9 cellular contexts compared by ENCODE assay signal in genomic region chr1:165629848-165630628, GRCh38. TPM values are rescaled to one million over a fixed set of nuclear protein-coding genes. Genes with fewer than 3 reads are reported as not detected.
DNase-seq lines count a peak whose midpoint lies in the region; ATAC-seq and TF ChIP-seq lines count a peak whose summit lies in the region.
"Had no signal": no experiment of that assay in that cellular context is flagged by ENCODE, and none has a peak within 500 bp of the region (broad histone marks: within the 10 kb centered on the region; RNA-seq: fewer than 3 reads in every experiment).

No MANE protein-coding gene starts in this region.

- TF ChIP-seq CTCF in cardiac fibroblast (IDR thresholded peaks at IDR 0.05; ENCODE audit: low read depth, low read length) (no peak), natural killer cell (IDR thresholded peaks at IDR 0.05) (no peak), GM13976 (IDR thresholded peaks at IDR 0.05; ENCODE audit: borderline replicate concordance, control extremely low read depth, extremely low read depth, insufficient read depth, missing control alignments) (no peak)

- ATAC-seq in natural killer cell (no peak), GM18861 (IDR thresholded peaks at IDR 0.05; ENCODE audit: unreplicated experiment) (no peak)

- in situ Hi-C loops in GM13976 (cut with MboI; ENCODE audit: low sequenced_read_pairs, unreplicated experiment) = no loop called here

- no peak overlapping the region for H3K27ac Mint-ChIP-seq in natural killer cell
- H3K27ac Mint-ChIP-seq: dendritic cell treated with granulocyte-macrophage colony-stimulating factor and Interleukin-4, amounts not matched to agents 40 ng/mL and 50 ng/mL, for 4 days had no signal

- peak; percentile 0 for DNase-seq in stimulated activated CD8-positive, alpha-beta memory T cell treated with anti-CD3 and anti-CD28 coated beads, Interleukin-15, amount 100 ng/mL, for 1 hour (ENCODE audit: low read depth)
- no peak for DNase-seq in stimulated activated CD8-positive, alpha-beta memory T cell treated with anti-CD3 and anti-CD28 coated beads, Interleukin-4, amount 100 ng/mL, for 48 hours
- DNase-seq in NCI-H1092 (lab: John Stamatoyannopoulos, UW) (peak; percentile 51), cardiac fibroblast (ENCODE audit: low read depth in 2 of 2) (no peak), natural killer cell (no peak), GM13976 (ENCODE audit: low spot score) (no peak)

- H3K9me3 ChIP-seq in muscle layer of duodenum (ENCODE audit: control insufficient read depth in 1 of 2, low read length in 2 of 2) = no peaks in the 10 kb centered on the region

- no peaks in the 10 kb centered on the region for H3K36me3 ChIP-seq in muscle layer of duodenum (ENCODE audit: control insufficient read depth in 1 of 2, insufficient read depth in 2 of 2, low read length in 2 of 2)

- H3K9me3 Mint-ChIP-seq in natural killer cell = no peaks in the 10 kb centered on the region
- H3K9me3 Mint-ChIP-seq: dendritic cell treated with granulocyte-macrophage colony-stimulating factor and Interleukin-4, amounts not matched to agents 40 ng/mL and 50 ng/mL, for 4 days had no signal

- peak overlapping the region; percentile 97 for H3K27ac ChIP-seq in muscle layer of duodenum (ENCODE audit: low read length)

- peaks cover 0 to 19% of the 10 kb centered on the region in 2 donors for H3K4me1 Mint-ChIP-seq in natural killer cell

- no peaks in the 10 kb centered on the region for H3K36me3 Mint-ChIP-seq in natural killer cell

- no peaks in the 10 kb centered on the region for H3K27me3 ChIP-seq in muscle layer of duodenum (ENCODE audit: low read depth, low read length)

- H3K4me1 ChIP-seq in muscle layer of duodenum (ENCODE audit: control insufficient read depth in 1 of 2, insufficient read depth in 2 of 2, low read length in 2 of 2) = peaks cover 15 to 30% of the 10 kb centered on the region in 2 donors

- intact Hi-C loops in natural killer cell (cut with micrococcal nuclease) = loop anchor here (2.0 kb wide), 1 partner anchor 139 kb away; the partner anchor contains the start of gene TMCO1

- no peaks in the 10 kb centered on the region for H3K27me3 Mint-ChIP-seq in natural killer cell (ENCODE audit: low read depth in 2 of 2)
- H3K27me3 Mint-ChIP-seq: dendritic cell treated with granulocyte-macrophage colony-stimulating factor and Interleukin-4, amounts not matched to agents 40 ng/mL and 50 ng/mL, for 4 days had no signal

- H3K4me3 ChIP-seq in cardiac fibroblast (replicated peaks in 1 of 2; ENCODE audit: low read depth in 2 of 2, low read length in 2 of 2) (peak overlapping the region; percentile 66 to 97), muscle layer of duodenum (ENCODE audit: low read depth in 1 of 2, low read length in 2 of 2) (peak overlapping the region; percentile 88 to 97)

- H3K4me3 Mint-ChIP-seq in natural killer cell = no peak overlapping the region
- H3K4me3 Mint-ChIP-seq: dendritic cell treated with granulocyte-macrophage colony-stimulating factor and Interleukin-4, amounts not matched to agents 40 ng/mL and 50 ng/mL, for 4 days had no signal

RNA-seq across cellular contexts. Expression of gene MGST3, which starts 1.0 kb away (rescaled TPM):
- total RNA-seq in natural killer cell = 10 to 100 TPM; 27.2 to 34.3 (median 29.0) TPM

Comparison
In these comparisons a context has a peak if more than half of its experiments do, and no peak if none do; other contexts are left out.
1. DNase-seq: peak in stimulated activated CD8-positive, alpha-beta memory T cell treated with anti-CD3 and anti-CD28 coated beads, Interleukin-15, amount 100 ng/mL, for 1 hour (single experiment) and NCI-H1092 (single experiment); none in stimulated activated CD8-positive, alpha-beta memory T cell treated with anti-CD3 and anti-CD28 coated beads, Interleukin-4, amount 100 ng/mL, for 48 hours (single experiment), cardiac fibroblast (0 of 2), natural killer cell (single experiment) and GM13976 (single experiment).